ENCODE assay signal across 15 cellular contexts in genomic region chr19:30897034-30897433, GRCh38.
"Had no signal": no experiment of that assay in that cellular context is flagged by ENCODE, and none has a peak within 500 bp of the region (broad histone marks: within the 10 kb centered on the region; RNA-seq: fewer than 3 reads in every experiment).

No MANE protein-coding gene starts in this region.

- H3K36me3 ChIP-seq: brain microvascular endothelial cell, ovary, stomach had no signal

- H3K9me3 Mint-ChIP-seq: activated naive CD8-positive, alpha-beta T cell treated with anti-CD3 and anti-CD28 coated beads, Interleukin-2, amount 10 ng/mL, durations not matched to agents 7 days and 5 days; dendritic cell treated with granulocyte-macrophage colony-stimulating factor and Interleukin-4, amounts not matched to agents 40 ng/mL and 50 ng/mL, for 4 days; immature natural killer cell; neural crest cell had no signal

- H3K27ac ChIP-seq: brain microvascular endothelial cell, foreskin keratinocyte, ovary, stomach, testis had no signal

- DNase-seq: activated CD4-positive, alpha-beta T cell treated with anti-CD3 and anti-CD28 coated beads, Interleukin-2, amount 50 U/mL, for 1 hour; activated naive CD4-positive, alpha-beta T cell; activated naive CD8-positive, alpha-beta T cell treated with anti-CD3 and anti-CD28 coated beads, Interleukin-2, amount 10 ng/mL, durations not matched to agents 7 days and 5 days; anterior cingulate cortex; brain microvascular endothelial cell; effector memory CD4-positive, alpha-beta T cell; foreskin keratinocyte; immature natural killer cell; ovary; stimulated activated CD4-positive, alpha-beta T cell treated with anti-CD3 and anti-CD28 coated beads, Interleukin-2, amount 100 ng/mL, for 24 hours; stomach had no signal

- H3K9me3 ChIP-seq: ovary, stomach, testis had no signal

- H3K4me1 ChIP-seq: foreskin keratinocyte, stomach had no signal

- H3K27me3 ChIP-seq: brain microvascular endothelial cell, foreskin keratinocyte, ovary, stomach, testis had no signal

- ATAC-seq: activated CD4-positive, CD25-positive, alpha-beta regulatory T cell treated with anti-CD3 and anti-CD28 coated beads, Interleukin-2, amount 50 U/mL, for 24 hours; foreskin keratinocyte had no signal

- H3K4me3 Mint-ChIP-seq: activated naive CD8-positive, alpha-beta T cell treated with anti-CD3 and anti-CD28 coated beads, Interleukin-2, amount 10 ng/mL, durations not matched to agents 7 days and 5 days; dendritic cell treated with granulocyte-macrophage colony-stimulating factor and Interleukin-4, amounts not matched to agents 40 ng/mL and 50 ng/mL, for 4 days; immature natural killer cell; neural crest cell had no signal

- H3K4me3 ChIP-seq: ovary, stomach, testis had no signal

- H3K4me1 Mint-ChIP-seq: activated naive CD8-positive, alpha-beta T cell treated with anti-CD3 and anti-CD28 coated beads, Interleukin-2, amount 10 ng/mL, durations not matched to agents 7 days and 5 days had no signal

- H3K27ac Mint-ChIP-seq: activated naive CD8-positive, alpha-beta T cell treated with anti-CD3 and anti-CD28 coated beads, Interleukin-2, amount 10 ng/mL, durations not matched to agents 7 days and 5 days; dendritic cell treated with granulocyte-macrophage colony-stimulating factor and Interleukin-4, amounts not matched to agents 40 ng/mL and 50 ng/mL, for 4 days; immature natural killer cell had no signal

- H3K36me3 Mint-ChIP-seq: activated naive CD8-positive, alpha-beta T cell treated with anti-CD3 and anti-CD28 coated beads, Interleukin-2, amount 10 ng/mL, durations not matched to agents 7 days and 5 days; immature natural killer cell had no signal

- H3K27me3 Mint-ChIP-seq: activated naive CD8-positive, alpha-beta T cell treated with anti-CD3 and anti-CD28 coated beads, Interleukin-2, amount 10 ng/mL, durations not matched to agents 7 days and 5 days had no signal
